ENCODE assay signal across 30 cellular contexts in genomic region chr4:73984736-73985527, GRCh38. TPM values are rescaled to one million over a fixed set of nuclear protein-coding genes. Genes with fewer than 3 reads are reported as not detected.
DNase-seq lines count a peak whose midpoint lies in the region; ATAC-seq lines count a peak whose summit lies in the region.
"Had no signal": no experiment of that assay in that cellular context is flagged by ENCODE, and none has a peak within 500 bp of the region (broad histone marks: within the 10 kb centered on the region; RNA-seq: fewer than 3 reads in every experiment).

No MANE protein-coding gene starts in this region.

- H3K27ac Mint-ChIP-seq in activated T-cell treated with anti-CD3 and anti-CD28 coated beads, Interleukin-2, amount 50 U/mL, for 24 hours, result no peak overlapping the region
- H3K27ac Mint-ChIP-seq: activated CD4-positive, alpha-beta T cell treated with anti-CD3 and anti-CD28 coated beads, Interleukin-2, amount 10 ng/mL, durations not matched to agents 7 days and 5 days; activated naive CD4-positive, alpha-beta T cell treated with anti-CD3 and anti-CD28 coated beads, Interleukin-2, amount 10 ng/mL, durations not matched to agents 7 days and 5 days; activated T-helper 1 cell treated with anti-CD3 and anti-CD28 coated beads, Interleukin-12 subunit alpha, Interleukin-12 subunit beta, Interleukin-2, Interleukin-4 antibody, amounts not matched to agents 30 ng/mL and 10 ng/mL and 1 ng/mL, durations not matched to agents 14 hours and 24 hours and 36 hours; CD4-positive, alpha-beta memory T cell; effector memory CD8-positive, alpha-beta T cell; immature natural killer cell; natural killer cell; stimulated activated memory B cell treated with anti-CD40 and anti-IgM and Interleukin-4, amounts not matched to agents 10 μg/mL and 1 μg/mL and 100 μg/mL, for 72 hours; T-helper 2 cell treated with Interferon-gamma antibody and Interleukin-4, amounts not matched to agents 5 μg/mL and 100 μg/mL, for 36 hours had no signal

- no peak overlapping the region for H3K4me3 Mint-ChIP-seq in activated T-cell treated with anti-CD3 and anti-CD28 coated beads, Interleukin-2, amount 50 U/mL, for 24 hours
- H3K4me3 Mint-ChIP-seq: activated CD4-positive, alpha-beta T cell treated with anti-CD3 and anti-CD28 coated beads, Interleukin-2, amount 10 ng/mL, durations not matched to agents 7 days and 5 days; activated naive CD4-positive, alpha-beta T cell treated with anti-CD3 and anti-CD28 coated beads, Interleukin-2, amount 10 ng/mL, durations not matched to agents 7 days and 5 days; activated T-helper 1 cell treated with anti-CD3 and anti-CD28 coated beads, Interleukin-12 subunit alpha, Interleukin-12 subunit beta, Interleukin-2, Interleukin-4 antibody, amounts not matched to agents 30 ng/mL and 10 ng/mL and 1 ng/mL, durations not matched to agents 14 hours and 24 hours and 36 hours; CD4-positive, alpha-beta memory T cell; effector memory CD8-positive, alpha-beta T cell; immature natural killer cell; natural killer cell; stimulated activated memory B cell treated with anti-CD40 and anti-IgM and Interleukin-4, amounts not matched to agents 10 μg/mL and 1 μg/mL and 100 μg/mL, for 72 hours; T-helper 2 cell treated with Interferon-gamma antibody and Interleukin-4, amounts not matched to agents 5 μg/mL and 100 μg/mL, for 36 hours had no signal

- DNase-seq in DMS53 (lab: John Stamatoyannopoulos, UW) (peak; percentile 22), DMS53 treated with DMSO at 0.1 percent for 48 hours (lab: John Stamatoyannopoulos, UW; ENCODE audit: unreplicated experiment) (no peak), M059J (ENCODE audit: low read depth) (peak; percentile 3), epithelial cell of prostate (ENCODE audit: low read depth, low spot score) (no peak), kidney tubule cell (ENCODE audit: low spot score) (peak; percentile 50), islet precursor cell (no peak)
- DNase-seq in activated T-cell treated with anti-CD3 and anti-CD28 coated beads, Interleukin-2, amount 50 U/mL, for 24 hours, result no peak
- DNase-seq: activated CD4-positive, alpha-beta T cell treated with anti-CD3 and anti-CD28 coated beads, Interleukin-2, amount 10 ng/mL, durations not matched to agents 7 days and 5 days; activated naive CD4-positive, alpha-beta T cell treated with anti-CD3 and anti-CD28 coated beads, Interleukin-2, amount 10 ng/mL, durations not matched to agents 7 days and 5 days; amniotic stem cell; CD4-positive, alpha-beta memory T cell; effector memory CD8-positive, alpha-beta T cell; GOT3; immature natural killer cell; left ventricle myocardium superior; natural killer cell; NCI-H1048; NCI-H1694 treated with DMSO at 0.1 percent for 48 hours; NCI-H2171 treated with DMSO at 0.1 percent for 48 hours; NCI-H526; spleen; stimulated activated CD4-positive, alpha-beta T cell treated with anti-CD3 and anti-CD28 coated beads, Interleukin-2, amount 100 ng/mL, for 48 hours; WERI-Rb-1 had no signal

- no peaks in the 10 kb centered on the region for H3K4me1 Mint-ChIP-seq in activated T-cell treated with anti-CD3 and anti-CD28 coated beads, Interleukin-2, amount 50 U/mL, for 24 hours (ENCODE audit: low read depth)
- H3K4me1 Mint-ChIP-seq: activated CD4-positive, alpha-beta T cell treated with anti-CD3 and anti-CD28 coated beads, Interleukin-2, amount 10 ng/mL, durations not matched to agents 7 days and 5 days; activated naive CD4-positive, alpha-beta T cell treated with anti-CD3 and anti-CD28 coated beads, Interleukin-2, amount 10 ng/mL, durations not matched to agents 7 days and 5 days; CD4-positive, alpha-beta memory T cell; immature natural killer cell; natural killer cell; stimulated activated memory B cell treated with anti-CD40 and anti-IgM and Interleukin-4, amounts not matched to agents 10 μg/mL and 1 μg/mL and 100 μg/mL, for 72 hours had no signal

- ATAC-seq in HG02884 (IDR thresholded peaks at IDR 0.05; ENCODE audit: unreplicated experiment), result no peak
- ATAC-seq: effector memory CD8-positive, alpha-beta T cell; left ventricle myocardium superior; natural killer cell; stimulated activated memory B cell treated with anti-CD40 and anti-IgM and Interleukin-4, amounts not matched to agents 10 μg/mL and 1 μg/mL and 100 μg/mL, for 72 hours had no signal

- H3K27ac ChIP-seq in epithelial cell of prostate, result peak overlapping the region; percentile 40
- H3K27ac ChIP-seq: 22Rv1, spleen, WERI-Rb-1 had no signal

- H3K27me3 Mint-ChIP-seq in activated T-cell treated with anti-CD3 and anti-CD28 coated beads, Interleukin-2, amount 50 U/mL, for 24 hours, result peaks cover 4% of the 10 kb centered on the region
- H3K27me3 Mint-ChIP-seq: activated CD4-positive, alpha-beta T cell treated with anti-CD3 and anti-CD28 coated beads, Interleukin-2, amount 10 ng/mL, durations not matched to agents 7 days and 5 days had no signal

- no peaks in the 10 kb centered on the region for H3K9me3 Mint-ChIP-seq in activated T-cell treated with anti-CD3 and anti-CD28 coated beads, Interleukin-2, amount 50 U/mL, for 24 hours
- H3K9me3 Mint-ChIP-seq: activated CD4-positive, alpha-beta T cell treated with anti-CD3 and anti-CD28 coated beads, Interleukin-2, amount 10 ng/mL, durations not matched to agents 7 days and 5 days; activated naive CD4-positive, alpha-beta T cell treated with anti-CD3 and anti-CD28 coated beads, Interleukin-2, amount 10 ng/mL, durations not matched to agents 7 days and 5 days; activated T-helper 1 cell treated with anti-CD3 and anti-CD28 coated beads, Interleukin-12 subunit alpha, Interleukin-12 subunit beta, Interleukin-2, Interleukin-4 antibody, amounts not matched to agents 30 ng/mL and 10 ng/mL and 1 ng/mL, durations not matched to agents 14 hours and 24 hours and 36 hours; stimulated activated memory B cell treated with anti-CD40 and anti-IgM and Interleukin-4, amounts not matched to agents 10 μg/mL and 1 μg/mL and 100 μg/mL, for 72 hours; T-helper 2 cell treated with Interferon-gamma antibody and Interleukin-4, amounts not matched to agents 5 μg/mL and 100 μg/mL, for 36 hours had no signal

- H3K36me3 Mint-ChIP-seq in activated T-cell treated with anti-CD3 and anti-CD28 coated beads, Interleukin-2, amount 50 U/mL, for 24 hours (ENCODE audit: low read depth), result no peaks in the 10 kb centered on the region
- H3K36me3 Mint-ChIP-seq: activated naive CD4-positive, alpha-beta T cell treated with anti-CD3 and anti-CD28 coated beads, Interleukin-2, amount 10 ng/mL, durations not matched to agents 7 days and 5 days; CD4-positive, alpha-beta memory T cell; immature natural killer cell; natural killer cell; stimulated activated memory B cell treated with anti-CD40 and anti-IgM and Interleukin-4, amounts not matched to agents 10 μg/mL and 1 μg/mL and 100 μg/mL, for 72 hours had no signal

RNA-seq across cellular contexts. Expression of gene PPBP, which starts 3.1 kb away (rescaled TPM):
- not detected in 2 replicates for total RNA-seq in M059J (2014; rRNA removed; shearing (Covaris generic))
- total RNA-seq: activated CD4-positive, alpha-beta T cell treated with anti-CD3 and anti-CD28 coated beads, Interleukin-2, amount 10 ng/mL, durations not matched to agents 7 days and 5 days; activated T-helper 1 cell treated with anti-CD3 and anti-CD28 coated beads, Interleukin-12 subunit alpha, Interleukin-12 subunit beta, Interleukin-2, Interleukin-4 antibody, amounts not matched to agents 30 ng/mL and 10 ng/mL and 1 ng/mL, durations not matched to agents 14 hours and 24 hours and 36 hours; CD4-positive, alpha-beta memory T cell; osteocyte; ureter had no signal

RNA-seq across cellular contexts. Expression of gene PF4, which starts 3.1 kb away (rescaled TPM):
- total RNA-seq in M059J (2014; rRNA removed; shearing (Covaris generic)), result not detected in 2 replicates
- total RNA-seq: activated CD4-positive, alpha-beta T cell treated with anti-CD3 and anti-CD28 coated beads, Interleukin-2, amount 10 ng/mL, durations not matched to agents 7 days and 5 days; activated T-helper 1 cell treated with anti-CD3 and anti-CD28 coated beads, Interleukin-12 subunit alpha, Interleukin-12 subunit beta, Interleukin-2, Interleukin-4 antibody, amounts not matched to agents 30 ng/mL and 10 ng/mL and 1 ng/mL, durations not matched to agents 14 hours and 24 hours and 36 hours; CD4-positive, alpha-beta memory T cell; left ventricle myocardium superior; osteocyte; ureter had no signal

RNA-seq across cellular contexts. Expression of gene CXCL5, which starts 13.5 kb away (rescaled TPM):
- 0.62 and 0.74 TPM in 2 replicates for total RNA-seq in M059J (2014; rRNA removed; shearing (Covaris generic))
- total RNA-seq: activated CD4-positive, alpha-beta T cell treated with anti-CD3 and anti-CD28 coated beads, Interleukin-2, amount 10 ng/mL, durations not matched to agents 7 days and 5 days; activated T-helper 1 cell treated with anti-CD3 and anti-CD28 coated beads, Interleukin-12 subunit alpha, Interleukin-12 subunit beta, Interleukin-2, Interleukin-4 antibody, amounts not matched to agents 30 ng/mL and 10 ng/mL and 1 ng/mL, durations not matched to agents 14 hours and 24 hours and 36 hours; CD4-positive, alpha-beta memory T cell; left ventricle myocardium superior; ureter had no signal

RNA-seq across cellular contexts. Expression of gene CXCL3, which starts 53.6 kb away (rescaled TPM):
- total RNA-seq in M059J (2014; rRNA removed; shearing (Covaris generic)), result 0.81 and 6.3 TPM in 2 replicates
- total RNA-seq: activated CD4-positive, alpha-beta T cell treated with anti-CD3 and anti-CD28 coated beads, Interleukin-2, amount 10 ng/mL, durations not matched to agents 7 days and 5 days; CD4-positive, alpha-beta memory T cell; ureter had no signal

Comparison
In these comparisons a context has a peak if more than half of its experiments do, and no peak if none do; other contexts are left out.
1. DNase-seq: peak in DMS53 (single experiment), M059J (single experiment) and kidney tubule cell (single experiment); none in DMS53 treated with DMSO at 0.1 percent for 48 hours (single experiment), epithelial cell of prostate (single experiment), activated T-cell treated with anti-CD3 and anti-CD28 coated beads, Interleukin-2, amount 50 U/mL, for 24 hours (single experiment) and islet precursor cell (single experiment).